Comparison of ENCODE assay signal across 2 cellular contexts in genomic region chr21:40345700-40346099, GRCh38.
TF ChIP-seq lines count a peak whose summit lies in the region.

No MANE protein-coding gene starts in this region.

TF ChIP-seq in neural cell, 6 proteins besides CTCF, POLR2A, EP300 and RAD21 (continued from another document):
- TF ChIP-seq REST (IDR thresholded peaks at IDR 0.05; ENCODE audit: borderline replicate concordance) = peak; percentile 92
- TF ChIP-seq SMC3 (conservative IDR thresholded peaks at IDR 0.05; ENCODE audit: poor library complexity) = peak; percentile 63

TF ChIP-seq in GM23338, 12 proteins besides CTCF, POLR2A, EP300 and RAD21:
- TF ChIP-seq, protein P1, sequence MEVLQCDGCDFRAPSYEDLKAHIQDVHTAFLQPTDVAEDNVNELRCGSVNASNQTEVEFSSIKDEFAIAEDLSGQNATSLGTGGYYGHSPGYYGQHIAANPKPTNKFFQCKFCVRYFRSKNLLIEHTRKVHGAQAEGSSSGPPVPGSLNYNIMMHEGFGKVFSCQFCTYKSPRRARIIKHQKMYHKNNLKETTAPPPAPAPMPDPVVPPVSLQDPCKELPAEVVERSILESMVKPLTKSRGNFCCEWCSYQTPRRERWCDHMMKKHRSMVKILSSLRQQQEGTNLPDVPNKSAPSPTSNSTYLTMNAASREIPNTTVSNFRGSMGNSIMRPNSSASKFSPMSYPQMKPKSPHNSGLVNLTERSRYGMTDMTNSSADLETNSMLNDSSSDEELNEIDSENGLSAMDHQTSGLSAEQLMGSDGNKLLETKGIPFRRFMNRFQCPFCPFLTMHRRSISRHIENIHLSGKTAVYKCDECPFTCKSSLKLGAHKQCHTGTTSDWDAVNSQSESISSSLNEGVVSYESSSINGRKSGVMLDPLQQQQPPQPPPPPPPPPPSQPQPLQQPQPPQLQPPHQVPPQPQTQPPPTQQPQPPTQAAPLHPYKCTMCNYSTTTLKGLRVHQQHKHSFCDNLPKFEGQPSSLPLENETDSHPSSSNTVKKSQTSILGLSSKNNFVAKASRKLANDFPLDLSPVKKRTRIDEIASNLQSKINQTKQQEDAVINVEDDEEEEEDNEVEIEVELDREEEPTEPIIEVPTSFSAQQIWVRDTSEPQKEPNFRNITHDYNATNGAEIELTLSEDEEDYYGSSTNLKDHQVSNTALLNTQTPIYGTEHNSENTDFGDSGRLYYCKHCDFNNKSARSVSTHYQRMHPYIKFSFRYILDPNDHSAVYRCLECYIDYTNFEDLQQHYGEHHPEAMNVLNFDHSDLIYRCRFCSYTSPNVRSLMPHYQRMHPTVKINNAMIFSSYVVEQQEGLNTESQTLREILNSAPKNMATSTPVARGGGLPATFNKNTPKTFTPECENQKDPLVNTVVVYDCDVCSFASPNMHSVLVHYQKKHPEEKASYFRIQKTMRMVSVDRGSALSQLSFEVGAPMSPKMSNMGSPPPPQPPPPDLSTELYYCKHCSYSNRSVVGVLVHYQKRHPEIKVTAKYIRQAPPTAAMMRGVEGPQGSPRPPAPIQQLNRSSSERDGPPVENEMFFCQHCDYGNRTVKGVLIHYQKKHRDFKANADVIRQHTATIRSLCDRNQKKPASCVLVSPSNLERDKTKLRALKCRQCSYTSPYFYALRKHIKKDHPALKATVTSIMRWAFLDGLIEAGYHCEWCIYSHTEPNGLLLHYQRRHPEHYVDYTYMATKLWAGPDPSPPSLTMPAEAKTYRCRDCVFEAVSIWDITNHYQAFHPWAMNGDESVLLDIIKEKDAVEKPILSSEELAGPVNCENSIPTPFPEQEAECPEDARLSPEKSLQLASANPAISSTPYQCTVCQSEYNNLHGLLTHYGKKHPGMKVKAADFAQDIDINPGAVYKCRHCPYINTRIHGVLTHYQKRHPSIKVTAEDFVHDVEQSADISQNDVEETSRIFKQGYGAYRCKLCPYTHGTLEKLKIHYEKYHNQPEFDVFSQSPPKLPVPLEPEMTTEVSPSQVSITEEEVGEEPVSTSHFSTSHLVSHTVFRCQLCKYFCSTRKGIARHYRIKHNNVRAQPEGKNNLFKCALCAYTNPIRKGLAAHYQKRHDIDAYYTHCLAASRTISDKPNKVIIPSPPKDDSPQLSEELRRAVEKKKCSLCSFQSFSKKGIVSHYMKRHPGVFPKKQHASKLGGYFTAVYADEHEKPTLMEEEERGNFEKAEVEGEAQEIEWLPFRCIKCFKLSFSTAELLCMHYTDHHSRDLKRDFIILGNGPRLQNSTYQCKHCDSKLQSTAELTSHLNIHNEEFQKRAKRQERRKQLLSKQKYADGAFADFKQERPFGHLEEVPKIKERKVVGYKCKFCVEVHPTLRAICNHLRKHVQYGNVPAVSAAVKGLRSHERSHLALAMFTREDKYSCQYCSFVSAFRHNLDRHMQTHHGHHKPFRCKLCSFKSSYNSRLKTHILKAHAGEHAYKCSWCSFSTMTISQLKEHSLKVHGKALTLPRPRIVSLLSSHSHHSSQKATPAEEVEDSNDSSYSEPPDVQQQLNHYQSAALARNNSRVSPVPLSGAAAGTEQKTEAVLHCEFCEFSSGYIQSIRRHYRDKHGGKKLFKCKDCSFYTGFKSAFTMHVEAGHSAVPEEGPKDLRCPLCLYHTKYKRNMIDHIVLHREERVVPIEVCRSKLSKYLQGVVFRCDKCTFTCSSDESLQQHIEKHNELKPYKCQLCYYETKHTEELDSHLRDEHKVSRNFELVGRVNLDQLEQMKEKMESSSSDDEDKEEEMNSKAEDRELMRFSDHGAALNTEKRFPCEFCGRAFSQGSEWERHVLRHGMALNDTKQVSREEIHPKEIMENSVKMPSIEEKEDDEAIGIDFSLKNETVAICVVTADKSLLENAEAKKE (CRISPR knock-in tag; IDR thresholded peaks at IDR 0.05) = no peak
- no peak for TF ChIP-seq EZH2phosphoT487 (IDR thresholded peaks at IDR 0.05; ENCODE audit: unreplicated experiment)
- no peak for TF ChIP-seq REST (IDR thresholded peaks at IDR 0.05; ENCODE audit: unreplicated experiment)
- TF ChIP-seq NANOG (IDR thresholded peaks at IDR 0.05; ENCODE audit: borderline replicate concordance) = no peak
- TF ChIP-seq, protein P2, sequence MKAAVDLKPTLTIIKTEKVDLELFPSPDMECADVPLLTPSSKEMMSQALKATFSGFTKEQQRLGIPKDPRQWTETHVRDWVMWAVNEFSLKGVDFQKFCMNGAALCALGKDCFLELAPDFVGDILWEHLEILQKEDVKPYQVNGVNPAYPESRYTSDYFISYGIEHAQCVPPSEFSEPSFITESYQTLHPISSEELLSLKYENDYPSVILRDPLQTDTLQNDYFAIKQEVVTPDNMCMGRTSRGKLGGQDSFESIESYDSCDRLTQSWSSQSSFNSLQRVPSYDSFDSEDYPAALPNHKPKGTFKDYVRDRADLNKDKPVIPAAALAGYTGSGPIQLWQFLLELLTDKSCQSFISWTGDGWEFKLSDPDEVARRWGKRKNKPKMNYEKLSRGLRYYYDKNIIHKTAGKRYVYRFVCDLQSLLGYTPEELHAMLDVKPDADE (IDR thresholded peaks at IDR 0.05) = no peak
- no peak for TF ChIP-seq ZNF331 (CRISPR knock-in tag; IDR thresholded peaks at IDR 0.05; ENCODE audit: low read depth)
- no peak for TF ChIP-seq POLR2AphosphoS5 (IDR thresholded peaks at IDR 0.05; ENCODE audit: low read depth)
- no peak for TF ChIP-seq STAT1 (IDR thresholded peaks at IDR 0.05; ENCODE audit: unreplicated experiment)
- no peak for TF ChIP-seq EZH2 (IDR thresholded peaks at IDR 0.05; ENCODE audit: low read depth, unreplicated experiment)
- TF ChIP-seq CREB1 (CRISPR knock-in tag; IDR thresholded peaks at IDR 0.05; ENCODE audit: low read depth) = no peak
- TF ChIP-seq JUNB (IDR thresholded peaks at IDR 0.05; ENCODE audit: unreplicated experiment) = no peak
- no peak for TF ChIP-seq ZNF114 (CRISPR knock-in tag; IDR thresholded peaks at IDR 0.05)
